Comparison of ENCODE assay signal across 19 cellular contexts in the genomic region with DNA sequence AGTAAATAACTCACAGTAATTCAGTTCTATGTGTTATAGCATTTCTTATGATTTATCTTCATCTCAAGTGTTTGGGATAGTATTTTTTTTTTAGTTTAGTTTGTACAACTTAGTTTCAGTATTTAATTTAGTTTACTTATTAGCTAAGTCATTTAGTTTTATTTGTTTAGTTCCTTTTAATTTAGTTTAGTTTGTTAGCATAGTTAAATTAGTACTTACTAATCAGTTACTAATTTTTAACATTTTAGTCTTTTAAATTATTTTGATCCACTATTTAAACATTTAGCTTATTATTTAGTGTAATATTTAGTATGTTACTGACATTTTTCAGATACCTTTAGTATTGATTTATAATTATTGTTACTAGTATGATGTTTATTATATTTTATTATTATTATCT.
A peak's percentile ranks its signal among the peaks of the same experiment; 100 is the strongest.
DNase-seq lines count a peak whose midpoint lies in the region; ATAC-seq, FAIRE-seq and TF ChIP-seq lines count a peak whose summit lies in the region.
"Had no signal": no experiment of that assay in that cellular context is flagged by ENCODE, and none has a peak within 500 bp of the region (broad histone marks: within the 10 kb centered on the region; RNA-seq: fewer than 3 reads in every experiment).

No MANE protein-coding gene starts in this region.

- no peaks in the 10 kb centered on the region for H3K9me3 ChIP-seq in pancreas
- H3K9me3 ChIP-seq: HAP-1 had no signal

- ATAC-seq in pancreas = no peak
- ATAC-seq in left ventricle myocardium superior = no peak

- H3K27me3 ChIP-seq in pancreas = no peaks in the 10 kb centered on the region

- no peaks in the 10 kb centered on the region for H3K4me1 ChIP-seq in pancreas
- H3K4me1 ChIP-seq: HAP-1 had no signal

- H3K36me3 ChIP-seq in pancreas = no peaks in the 10 kb centered on the region
- H3K36me3 ChIP-seq: HAP-1 had no signal

- TF ChIP-seq CTCF in pancreas (IDR thresholded peaks at IDR 0.05) = no peak

- H3K27ac ChIP-seq in pancreas = no peak overlapping the region

- no peak for DNase-seq in frontal cortex (ENCODE audit: low spot score in 2 of 2)
- no peak for DNase-seq in pancreas
- DNase-seq in NCI-H2081 (lab: John Stamatoyannopoulos, UW) = no peak
- no peak for DNase-seq in GDM1 (lab: John Stamatoyannopoulos, UW)
- DNase-seq in left ventricle myocardium superior = no peak
- no peak for DNase-seq in ecto neural progenitor cell (ENCODE audit: low spot score)
- DNase-seq: 8988T; C1 segment of cervical spinal cord; Calu3; CD4-positive, alpha-beta memory T cell; COR-L47; DND-41; GF-D8; GOT3 had no signal

- FAIRE-seq in G401.6 (lab: Jason Lieb, UNC) (peak; percentile 60), TTC549 (lab: Jason Lieb, UNC) (peak; percentile 96), frontal cortex (lab: Jason Lieb, UNC) (peak; percentile 94), pancreas (lab: Jason Lieb, UNC) (peak; percentile 69)
- FAIRE-seq: GM12891, H54 had no signal

- intact Hi-C loops in pancreas (cut with DNase I) (no loop called here), left ventricle myocardium superior (cut with micrococcal nuclease) (no loop called here)

- H3K4me3 ChIP-seq in pancreas = no peak overlapping the region
- H3K4me3 ChIP-seq: HAP-1 had no signal
